ENCODE assay signal across 20 cellular contexts in the genomic region with DNA sequence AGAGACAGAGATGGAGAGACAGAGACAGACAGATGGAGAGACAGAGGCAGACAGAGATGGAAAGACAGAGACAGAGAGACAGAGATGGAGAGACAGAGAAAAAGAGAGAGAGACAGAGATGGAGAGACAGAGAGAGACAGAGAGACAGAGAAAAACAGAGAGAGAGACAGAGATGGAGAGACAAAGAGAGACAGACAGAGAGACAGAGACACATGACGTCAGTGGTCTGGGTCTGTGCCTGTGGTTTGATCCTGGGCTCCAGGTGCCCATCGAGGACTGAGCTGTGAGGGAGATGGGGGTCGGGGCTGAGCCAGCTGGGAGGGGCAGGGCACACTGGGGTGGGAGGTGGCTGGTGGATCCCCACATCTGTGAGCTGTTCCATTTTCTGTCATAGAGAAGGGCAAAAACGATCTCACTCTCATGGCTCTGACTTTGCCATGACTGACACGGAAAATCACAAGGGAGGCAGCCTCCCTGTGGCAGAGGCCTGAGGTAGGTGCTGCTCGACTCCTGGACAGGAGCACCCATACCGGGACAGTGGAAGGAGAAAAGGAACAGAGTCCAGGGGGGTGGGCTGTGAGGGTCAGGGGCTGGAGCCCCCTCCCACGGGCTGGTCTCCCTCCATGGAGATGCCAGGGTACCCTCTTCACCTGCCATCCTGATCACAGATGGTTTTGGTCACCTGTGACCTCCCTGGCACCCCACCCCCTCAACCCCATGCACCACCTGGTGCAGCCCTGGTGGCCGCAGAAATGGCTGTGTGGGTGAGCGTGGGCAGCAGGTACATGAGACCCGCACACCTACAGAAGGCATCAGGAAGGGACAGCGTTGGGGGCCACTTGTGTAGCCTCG. TPM values are rescaled to one million over a fixed set of nuclear protein-coding genes. Genes with fewer than 3 reads are reported as not detected.
A peak's percentile ranks its signal among the peaks of the same experiment; 100 is the strongest.
DNase-seq lines count a peak whose midpoint lies in the region; ATAC-seq and TF ChIP-seq lines count a peak whose summit lies in the region.
"Had no signal": no experiment of that assay in that cellular context is flagged by ENCODE, and none has a peak within 500 bp of the region (broad histone marks: within the 10 kb centered on the region; RNA-seq: fewer than 3 reads in every experiment).

No MANE protein-coding gene starts in this region.

- CTCF ChIA-PET in activated CD8-positive, alpha-beta T cell treated with anti-CD3 and anti-CD28 coated beads, Interleukin-2, amount 10 ng/mL, durations not matched to agents 7 days and 5 days (lab: Charles Lee) = no interaction called here
- CTCF ChIA-PET in activated CD8-positive, alpha-beta T cell treated with anti-CD3 and anti-CD28 coated beads for 36 hours (lab: Charles Lee) = no interaction called here

- no peak overlapping the region for H3K27ac ChIP-seq in esophagus squamous epithelium

- H3K36me3 Mint-ChIP-seq in activated CD8-positive, alpha-beta T cell treated with anti-CD3 and anti-CD28 coated beads, Interleukin-2, amount 10 ng/mL, durations not matched to agents 7 days and 5 days (ENCODE audit: low read depth) = no peaks in the 10 kb centered on the region
- H3K36me3 Mint-ChIP-seq in activated CD8-positive, alpha-beta T cell treated with anti-CD3 and anti-CD28 coated beads for 36 hours (ENCODE audit: low read depth) = no peaks in the 10 kb centered on the region
- no peaks in the 10 kb centered on the region for H3K36me3 Mint-ChIP-seq in stimulated activated naive CD8-positive, alpha-beta T cell treated with anti-CD3 and anti-CD28 coated beads, Interleukin-15, Interleukin-2, amounts not matched to agents 100 ng/mL and 50 ng/mL, for 24 hours (ENCODE audit: low read depth)
- H3K36me3 Mint-ChIP-seq in osteocyte (ENCODE audit: unreplicated experiment) = no peaks in the 10 kb centered on the region

- H3K36me3 ChIP-seq in esophagus squamous epithelium = no peaks in the 10 kb centered on the region

- TF ChIP-seq CTCF in activated CD8-positive, alpha-beta T cell treated with anti-CD3 and anti-CD28 coated beads for 36 hours (IDR thresholded peaks at IDR 0.05) = no peak
- no peak for TF ChIP-seq CTCF in osteocyte (IDR thresholded peaks at IDR 0.05)
- no peak for TF ChIP-seq CTCF in esophagus squamous epithelium (IDR thresholded peaks at IDR 0.05)

- peaks cover 0 to 53% (median 0%) of the 10 kb centered on the region in 4 donors for H3K27me3 ChIP-seq in esophagus squamous epithelium

- ATAC-seq in activated CD8-positive, alpha-beta T cell treated with anti-CD3 and anti-CD28 coated beads, Interleukin-2, amount 10 ng/mL, durations not matched to agents 7 days and 5 days = no peak
- ATAC-seq in activated CD8-positive, alpha-beta T cell treated with anti-CD3 and anti-CD28 coated beads for 36 hours = no peak
- no peak for ATAC-seq in stimulated activated naive CD8-positive, alpha-beta T cell treated with anti-CD3 and anti-CD28 coated beads, Interleukin-15, Interleukin-2, amounts not matched to agents 100 U/mL and 50 U/mL, for 24 hours

- POLR2A ChIA-PET in activated CD8-positive, alpha-beta T cell treated with anti-CD3 and anti-CD28 coated beads, Interleukin-2, amount 10 ng/mL, durations not matched to agents 7 days and 5 days (lab: Charles Lee) = no interaction called here
- POLR2A ChIA-PET in activated CD8-positive, alpha-beta T cell treated with anti-CD3 and anti-CD28 coated beads for 36 hours (lab: Charles Lee) = no interaction called here

- H3K27me3 Mint-ChIP-seq in activated CD8-positive, alpha-beta T cell treated with anti-CD3 and anti-CD28 coated beads, Interleukin-2, amount 10 ng/mL, durations not matched to agents 7 days and 5 days (ENCODE audit: low read depth) = no peaks in the 10 kb centered on the region
- H3K27me3 Mint-ChIP-seq in activated CD8-positive, alpha-beta T cell treated with anti-CD3 and anti-CD28 coated beads for 36 hours = no peaks in the 10 kb centered on the region
- H3K27me3 Mint-ChIP-seq in stimulated activated naive CD8-positive, alpha-beta T cell treated with anti-CD3 and anti-CD28 coated beads, Interleukin-15, Interleukin-2, amounts not matched to agents 100 ng/mL and 50 ng/mL, for 24 hours = no peaks in the 10 kb centered on the region
- H3K27me3 Mint-ChIP-seq in osteocyte (ENCODE audit: unreplicated experiment) = no peaks in the 10 kb centered on the region

- no peaks in the 10 kb centered on the region for H3K4me1 ChIP-seq in esophagus squamous epithelium

- no peaks in the 10 kb centered on the region for H3K4me1 Mint-ChIP-seq in activated CD8-positive, alpha-beta T cell treated with anti-CD3 and anti-CD28 coated beads, Interleukin-2, amount 10 ng/mL, durations not matched to agents 7 days and 5 days (ENCODE audit: low read depth)
- H3K4me1 Mint-ChIP-seq in activated CD8-positive, alpha-beta T cell treated with anti-CD3 and anti-CD28 coated beads for 36 hours (ENCODE audit: low read depth) = no peaks in the 10 kb centered on the region
- no peaks in the 10 kb centered on the region for H3K4me1 Mint-ChIP-seq in stimulated activated naive CD8-positive, alpha-beta T cell treated with anti-CD3 and anti-CD28 coated beads, Interleukin-15, Interleukin-2, amounts not matched to agents 100 ng/mL and 50 ng/mL, for 24 hours (ENCODE audit: low read depth)
- no peaks in the 10 kb centered on the region for H3K4me1 Mint-ChIP-seq in osteocyte (ENCODE audit: unreplicated experiment)
- H3K4me1 Mint-ChIP-seq: B cell had no signal

- no peaks in the 10 kb centered on the region for H3K9me3 ChIP-seq in esophagus squamous epithelium

- no peak overlapping the region for H3K27ac Mint-ChIP-seq in activated CD8-positive, alpha-beta T cell treated with anti-CD3 and anti-CD28 coated beads, Interleukin-2, amount 10 ng/mL, durations not matched to agents 7 days and 5 days
- H3K27ac Mint-ChIP-seq in activated CD8-positive, alpha-beta T cell treated with anti-CD3 and anti-CD28 coated beads for 36 hours = no peak overlapping the region
- H3K27ac Mint-ChIP-seq in stimulated activated naive CD8-positive, alpha-beta T cell treated with anti-CD3 and anti-CD28 coated beads, Interleukin-15, Interleukin-2, amounts not matched to agents 100 ng/mL and 50 ng/mL, for 24 hours = peak overlapping the region; percentile 18
- H3K27ac Mint-ChIP-seq in osteocyte (ENCODE audit: unreplicated experiment) = no peak overlapping the region
- H3K27ac Mint-ChIP-seq: B cell, H9 had no signal

- intact Hi-C loops in activated CD8-positive, alpha-beta T cell treated with anti-CD3 and anti-CD28 coated beads for 36 hours (cut with micrococcal nuclease) = no loop called here
- intact Hi-C loops in esophagus squamous epithelium (cut with DNase I) = no loop called here

- H3K4me3 Mint-ChIP-seq in activated CD8-positive, alpha-beta T cell treated with anti-CD3 and anti-CD28 coated beads, Interleukin-2, amount 10 ng/mL, durations not matched to agents 7 days and 5 days = no peak overlapping the region
- H3K4me3 Mint-ChIP-seq in activated CD8-positive, alpha-beta T cell treated with anti-CD3 and anti-CD28 coated beads for 36 hours = no peak overlapping the region
- no peak overlapping the region for H3K4me3 Mint-ChIP-seq in stimulated activated naive CD8-positive, alpha-beta T cell treated with anti-CD3 and anti-CD28 coated beads, Interleukin-15, Interleukin-2, amounts not matched to agents 100 ng/mL and 50 ng/mL, for 24 hours
- H3K4me3 Mint-ChIP-seq in osteocyte (ENCODE audit: unreplicated experiment) = no peak overlapping the region
- H3K4me3 Mint-ChIP-seq: B cell, H9 had no signal

- no peak for TF ChIP-seq POLR2A in esophagus squamous epithelium (IDR thresholded peaks at IDR 0.05)

- DNase-seq in activated CD8-positive, alpha-beta T cell treated with anti-CD3 and anti-CD28 coated beads, Interleukin-2, amount 10 ng/mL, durations not matched to agents 7 days and 5 days = peak; percentile 15
- DNase-seq in activated CD8-positive, alpha-beta T cell treated with anti-CD3 and anti-CD28 coated beads for 36 hours = no peak
- no peak for DNase-seq in stimulated activated naive CD8-positive, alpha-beta T cell treated with anti-CD3 and anti-CD28 coated beads, Interleukin-15, Interleukin-2, amounts not matched to agents 100 U/mL and 50 U/mL, for 24 hours
- DNase-seq in osteocyte (ENCODE audit: extremely low spot score, unreplicated experiment) = peak; percentile 73
- DNase-seq in DMS153 treated with DMSO at 0.1 percent for 48 hours (lab: John Stamatoyannopoulos, UW; ENCODE audit: unreplicated experiment) = no peak
- no peak for DNase-seq in esophagus squamous epithelium (lab: John Stamatoyannopoulos, UW)
- DNase-seq: DMS 273 treated with DMSO at 0.1 percent for 48 hours, IMR-90, NCI-H1417 treated with DMSO at 0.1 percent for 48 hours, NCI-H187 treated with DMSO at 0.1 percent for 48 hours, NCI-H2227 treated with DMSO at 0.1 percent for 48 hours, NCI-H510A treated with DMSO at 0.1 percent for 48 hours, NCI-H774 had no signal

- WGBS in esophagus squamous epithelium, 2 donors = 64 to 71% methylated on average over 5 to 8 of the region's 13 CpGs

- H3K4me3 ChIP-seq in esophagus squamous epithelium = no peak overlapping the region

- H3K9me3 Mint-ChIP-seq in activated CD8-positive, alpha-beta T cell treated with anti-CD3 and anti-CD28 coated beads, Interleukin-2, amount 10 ng/mL, durations not matched to agents 7 days and 5 days (ENCODE audit: insufficient read depth) = no peaks in the 10 kb centered on the region
- no peaks in the 10 kb centered on the region for H3K9me3 Mint-ChIP-seq in activated CD8-positive, alpha-beta T cell treated with anti-CD3 and anti-CD28 coated beads for 36 hours
- no peaks in the 10 kb centered on the region for H3K9me3 Mint-ChIP-seq in stimulated activated naive CD8-positive, alpha-beta T cell treated with anti-CD3 and anti-CD28 coated beads, Interleukin-15, Interleukin-2, amounts not matched to agents 100 ng/mL and 50 ng/mL, for 24 hours
- no peaks in the 10 kb centered on the region for H3K9me3 Mint-ChIP-seq in osteocyte (ENCODE audit: unreplicated experiment)

RNA-seq across cellular contexts. Expression of gene GLT6D1, which starts 28.8 kb away (rescaled TPM):
- total RNA-seq in activated CD8-positive, alpha-beta T cell treated with anti-CD3 and anti-CD28 coated beads, Interleukin-2, amount 10 ng/mL, durations not matched to agents 7 days and 5 days = not detected
- not detected for total RNA-seq in activated CD8-positive, alpha-beta T cell treated with anti-CD3 and anti-CD28 coated beads for 36 hours
- total RNA-seq in osteocyte (not detected in 2 replicates), esophagus squamous epithelium (not detected)
- total RNA-seq: A172, B cell, H9, HT1080, IMR-90, MCF 10A, OCI-LY7 had no signal

RNA-seq across cellular contexts. Expression of gene PAEP, which starts 49.0 kb away (rescaled TPM):
- not detected for total RNA-seq in activated CD8-positive, alpha-beta T cell treated with anti-CD3 and anti-CD28 coated beads, Interleukin-2, amount 10 ng/mL, durations not matched to agents 7 days and 5 days
- not detected for total RNA-seq in activated CD8-positive, alpha-beta T cell treated with anti-CD3 and anti-CD28 coated beads for 36 hours
- total RNA-seq in osteocyte = not detected in 2 replicates
- total RNA-seq in esophagus squamous epithelium = not detected
- total RNA-seq: A172, B cell, H9, IMR-90, MCF 10A, OCI-LY7 had no signal

RNA-seq across cellular contexts. Expression of gene LCN9, which starts 52.6 kb away (rescaled TPM):
- total RNA-seq in activated CD8-positive, alpha-beta T cell treated with anti-CD3 and anti-CD28 coated beads, Interleukin-2, amount 10 ng/mL, durations not matched to agents 7 days and 5 days = not detected
- total RNA-seq in activated CD8-positive, alpha-beta T cell treated with anti-CD3 and anti-CD28 coated beads for 36 hours = not detected
- total RNA-seq in osteocyte = not detected in 2 replicates
- total RNA-seq in esophagus squamous epithelium = not detected
- total RNA-seq: A172, B cell, HT1080, IMR-90, MCF 10A, OCI-LY7 had no signal

Comparison
In these comparisons a context has a peak if more than half of its experiments do, and no peak if none do; other contexts are left out.
1. DNase-seq: peak in activated CD8-positive, alpha-beta T cell treated with anti-CD3 and anti-CD28 coated beads, Interleukin-2, amount 10 ng/mL, durations not matched to agents 7 days and 5 days (single experiment) and osteocyte (single experiment); none in activated CD8-positive, alpha-beta T cell treated with anti-CD3 and anti-CD28 coated beads for 36 hours (single experiment), stimulated activated naive CD8-positive, alpha-beta T cell treated with anti-CD3 and anti-CD28 coated beads, Interleukin-15, Interleukin-2, amounts not matched to agents 100 U/mL and 50 U/mL, for 24 hours (single experiment), DMS153 treated with DMSO at 0.1 percent for 48 hours (single experiment) and esophagus squamous epithelium (single experiment).